34 cellular contexts compared by ENCODE assay signal in the genomic region with DNA sequence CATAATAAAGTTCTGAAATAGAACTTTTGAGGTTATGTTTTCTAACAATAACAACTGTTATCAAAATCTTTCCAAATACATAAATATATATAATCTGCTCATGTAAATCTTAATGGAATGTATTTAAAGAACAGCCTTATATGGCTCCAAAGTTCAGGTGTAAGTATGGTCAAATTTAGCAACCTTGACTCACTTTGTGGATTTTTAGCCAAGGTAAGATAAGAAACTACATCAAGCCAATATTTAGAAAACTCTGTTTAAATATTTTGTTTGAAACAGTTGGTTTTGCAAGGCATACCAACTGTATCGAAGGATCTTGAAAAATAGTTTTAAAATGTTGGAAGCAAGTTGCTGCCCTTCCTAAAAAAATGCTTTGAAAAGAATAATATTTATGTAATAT.
"Had no signal": no experiment of that assay in that cellular context is flagged by ENCODE, and none has a peak within 500 bp of the region (broad histone marks: within the 10 kb centered on the region; RNA-seq: fewer than 3 reads in every experiment).

No MANE protein-coding gene starts in this region.

- ATAC-seq: activated naive CD4-positive, alpha-beta T cell treated with anti-CD3 and anti-CD28 coated beads, Interleukin-2, amount 50 U/mL, for 72 hours; activated naive CD8-positive, alpha-beta T cell treated with anti-CD3 and anti-CD28 coated beads, Interleukin-2, amount 50 U/mL, for 24 hours; activated T-cell treated with anti-CD3 and anti-CD28 coated beads, Interleukin-2, amount 50 U/mL, for 4 hours; activated T-cell treated with anti-CD3 and anti-CD28 coated beads, Interleukin-2, amount 50 U/mL, for 72 hours; activated T-helper 17 cell treated with anti-CD3 and anti-CD28 coated beads, Interleukin-2, amount 50 U/mL, for 72 hours; body of pancreas had no signal

- H3K4me3 ChIP-seq: adrenal gland, ascending aorta, body of pancreas, breast epithelium, cardiac muscle cell had no signal

- H3K9me3 ChIP-seq: adrenal gland, ascending aorta, body of pancreas, breast epithelium had no signal

- H3K27ac ChIP-seq: adrenal gland, ascending aorta, body of pancreas, brain microvascular endothelial cell, breast epithelium, cardiac muscle cell had no signal

- DNase-seq: activated effector memory CD4-positive, alpha-beta T cell treated with anti-CD3 and anti-CD28 coated beads, Interleukin-2, amount 50 U/mL, for 16 hours; activated effector memory CD4-positive, alpha-beta T cell treated with Interleukin-2 at 50 U/mL for 16 hours; activated gamma-delta T cell; activated gamma-delta T cell treated with Interleukin-2 at 50 U/mL for 16 hours; activated naive CD4-positive, alpha-beta T cell; activated naive CD4-positive, alpha-beta T cell treated with anti-CD3 and anti-CD28 coated beads for 36 hours; activated naive CD4-positive, alpha-beta T cell treated with anti-CD3 and anti-CD28 coated beads, Interleukin-2, amount 10 ng/mL, durations not matched to agents 7 days and 5 days; activated naive CD4-positive, alpha-beta T cell treated with anti-CD3 and anti-CD28 coated beads, Interleukin-2, amount 50 U/mL, for 16 hours; activated naive CD4-positive, alpha-beta T cell treated with Interleukin-2 at 50 U/mL for 16 hours; activated naive CD8-positive, alpha-beta T cell treated with anti-CD3 and anti-CD28 coated beads for 36 hours; activated naive CD8-positive, alpha-beta T cell treated with anti-CD3 and anti-CD28 coated beads, Interleukin-2, amount 10 ng/mL, durations not matched to agents 7 days and 5 days; activated naive CD8-positive, alpha-beta T cell treated with anti-CD3 and anti-CD28 coated beads, Interleukin-2, amount 50 U/mL, for 24 hours; activated T-cell treated with anti-CD3 and anti-CD28 coated beads, Interleukin-2, amount 50 U/mL, for 1 hour; activated T-cell treated with anti-CD3 and anti-CD28 coated beads, Interleukin-2, amount 50 U/mL, for 24 hours; activated T-cell treated with anti-CD3 and anti-CD28 coated beads, Interleukin-2, amount 50 U/mL, for 4 hours; activated T-cell treated with anti-CD3 and anti-CD28 coated beads, Interleukin-2, amount 50 U/mL, for 48 hours; activated T-cell treated with anti-CD3 and anti-CD28 coated beads, Interleukin-2, amount 50 U/mL, for 72 hours; adrenal gland; amniotic stem cell; amygdala; anterior cingulate cortex; aorta; body of pancreas; brain microvascular endothelial cell; caudate nucleus; central memory CD4-positive, alpha-beta T cell; cerebellar nuclear complex had no signal

- H3K36me3 ChIP-seq: adrenal gland, ascending aorta, brain microvascular endothelial cell, breast epithelium, cardiac muscle cell had no signal

- H3K4me1 ChIP-seq: adrenal gland, ascending aorta, body of pancreas, breast epithelium had no signal

- FAIRE-seq: astrocyte, bronchial epithelial cell had no signal

- H3K27me3 ChIP-seq: adrenal gland, ascending aorta, body of pancreas, brain microvascular endothelial cell, breast epithelium, cardiac muscle cell had no signal
